8 cellular contexts compared by ENCODE assay signal in genomic region chr21:36699026-36699545, GRCh38. TPM values are rescaled to one million over a fixed set of nuclear protein-coding genes. Genes with fewer than 3 reads are reported as not detected.
DNase-seq lines count a peak whose midpoint lies in the region; ATAC-seq lines count a peak whose summit lies in the region.

TSS of gene SIM2 (plus strand) at chr21:36699115. CDS start at chr21:36699747, 632 bp downstream.

- H3K4me3 Mint-ChIP-seq in activated naive CD4-positive, alpha-beta T cell treated with anti-CD3 and anti-CD28 coated beads, Interleukin-2, amount 50 U/mL, for 24 hours, result peak within 1 kb of the TSS; percentile 77
- peak within 1 kb of the TSS in 2 of 3 donors; percentile 64 to 76 for H3K4me3 Mint-ChIP-seq in T-cell
- peak within 1 kb of the TSS; percentile 84 for H3K4me3 Mint-ChIP-seq in stimulated activated naive CD8-positive, alpha-beta T cell treated with anti-CD3 and anti-CD28 coated beads, Interleukin-15, amount 100 ng/mL, for 72 hours

- POLR2A ChIA-PET in T-cell (lab: Charles Lee), result no interaction called here

- no peaks in the 10 kb centered on the region for H3K9me3 Mint-ChIP-seq in activated naive CD4-positive, alpha-beta T cell treated with anti-CD3 and anti-CD28 coated beads, Interleukin-2, amount 50 U/mL, for 24 hours
- no peaks in the 10 kb centered on the region for H3K9me3 Mint-ChIP-seq in T-cell
- no peaks in the 10 kb centered on the region for H3K9me3 Mint-ChIP-seq in stimulated activated naive CD8-positive, alpha-beta T cell treated with anti-CD3 and anti-CD28 coated beads, Interleukin-15, amount 100 ng/mL, for 72 hours

- peak within 1 kb of the TSS; percentile 47 for H3K4me3 ChIP-seq in right cardiac atrium (ENCODE audit: low read length)

- no peak for ATAC-seq in T-cell (replicated peaks in 1 of 4)
- ATAC-seq in right cardiac atrium, result peak in 1 of 2 donors; percentile 40
- peak; percentile 8 for ATAC-seq in stimulated activated naive CD8-positive, alpha-beta T cell treated with anti-CD3 and anti-CD28 coated beads, Interleukin-15, amount 100 ng/mL, for 72 hours
- ATAC-seq in HG02571 (IDR thresholded peaks at IDR 0.05; ENCODE audit: unreplicated experiment), result no peak

- H3K36me3 Mint-ChIP-seq in activated naive CD4-positive, alpha-beta T cell treated with anti-CD3 and anti-CD28 coated beads, Interleukin-2, amount 50 U/mL, for 24 hours, result no peaks in the 10 kb centered on the region
- no peaks in the 10 kb centered on the region for H3K36me3 Mint-ChIP-seq in T-cell

- H3K27me3 Mint-ChIP-seq in activated naive CD4-positive, alpha-beta T cell treated with anti-CD3 and anti-CD28 coated beads, Interleukin-2, amount 50 U/mL, for 24 hours, result peaks cover 51% of the 10 kb centered on the region
- peaks cover 66 to 77% of the 10 kb centered on the region in 2 donors for H3K27me3 Mint-ChIP-seq in T-cell
- peaks cover 94% of the 10 kb centered on the region for H3K27me3 Mint-ChIP-seq in stimulated activated naive CD8-positive, alpha-beta T cell treated with anti-CD3 and anti-CD28 coated beads, Interleukin-15, amount 100 ng/mL, for 72 hours

- H3K4me1 Mint-ChIP-seq in activated naive CD4-positive, alpha-beta T cell treated with anti-CD3 and anti-CD28 coated beads, Interleukin-2, amount 50 U/mL, for 24 hours, result peaks cover 14% of the 10 kb centered on the region
- peaks cover 14 to 22% (median 20%) of the 10 kb centered on the region in 3 donors for H3K4me1 Mint-ChIP-seq in T-cell
- peaks cover 79% of the 10 kb centered on the region for H3K4me1 Mint-ChIP-seq in stimulated activated naive CD8-positive, alpha-beta T cell treated with anti-CD3 and anti-CD28 coated beads, Interleukin-15, amount 100 ng/mL, for 72 hours

- peaks cover 4% of the 10 kb centered on the region for H3K4me1 ChIP-seq in right cardiac atrium (ENCODE audit: control insufficient read depth, insufficient read depth, low read length)

- no peaks in the 10 kb centered on the region for H3K9me3 ChIP-seq in right cardiac atrium (ENCODE audit: control insufficient read depth, low read length)

- CTCF ChIA-PET in T-cell (lab: Charles Lee), result no interaction called here

- no peaks in the 10 kb centered on the region for H3K27me3 ChIP-seq in right cardiac atrium (ENCODE audit: control insufficient read depth, insufficient read depth)

- DNase-seq in activated naive CD4-positive, alpha-beta T cell treated with anti-CD3 and anti-CD28 coated beads, Interleukin-2, amount 50 U/mL, for 16 hours, result no peak
- DNase-seq in T-cell, result no peak
- peak in 1 of 3 donors; percentile 68 for DNase-seq in right cardiac atrium
- DNase-seq in stimulated activated naive CD8-positive, alpha-beta T cell treated with anti-CD3 and anti-CD28 coated beads, Interleukin-15, amount 100 ng/mL, for 72 hours, result peak in 1 of 2 donors; percentile 12
- no peak for DNase-seq in medulla oblongata (ENCODE audit: extremely low spot score)
- no peak for DNase-seq in stimulated activated CD4-positive, alpha-beta T cell treated with anti-CD3 and anti-CD28 coated beads, Interleukin-4, amount 100 ng/mL, for 1 hour

- under 1% methylated on average over 62 of the region's 64 CpGs for WGBS in right cardiac atrium

- H3K27ac Mint-ChIP-seq in activated naive CD4-positive, alpha-beta T cell treated with anti-CD3 and anti-CD28 coated beads, Interleukin-2, amount 50 U/mL, for 24 hours, result no peak within 1 kb of the TSS
- H3K27ac Mint-ChIP-seq in T-cell, result no peak within 1 kb of the TSS
- no peak within 1 kb of the TSS for H3K27ac Mint-ChIP-seq in stimulated activated naive CD8-positive, alpha-beta T cell treated with anti-CD3 and anti-CD28 coated beads, Interleukin-15, amount 100 ng/mL, for 72 hours

- intact Hi-C loops in right cardiac atrium (cut with DNase I), result no loop called here

- no peak within 1 kb of the TSS for H3K27ac ChIP-seq in right cardiac atrium (ENCODE audit: low read length)

RNA-seq across cellular contexts. Expression of gene SIM2, which starts in this region (rescaled TPM):
- under 1 TPM in 3 of 5 donors, not detected in 2; 0.10 to 0.16 (median 0.12) TPM for total RNA-seq in T-cell
- not detected for total RNA-seq in right cardiac atrium
- polyA plus RNA-seq in right cardiac atrium, result not detected
